In genomic region chr4:184778325-184778724, GRCh38 we compare ENCODE assay signal across 24 cellular contexts. TPM values are rescaled to one million over a fixed set of nuclear protein-coding genes. Genes with fewer than 3 reads are reported as not detected.
A peak's percentile ranks its signal among the peaks of the same experiment; 100 is the strongest.
DNase-seq lines count a peak whose midpoint lies in the region; FAIRE-seq and TF ChIP-seq lines count a peak whose summit lies in the region.
"Had no signal": no experiment of that assay in that cellular context is flagged by ENCODE, and none has a peak within 500 bp of the region (broad histone marks: within the 10 kb centered on the region; RNA-seq: fewer than 3 reads in every experiment).

No MANE protein-coding gene starts in this region.

- TF ChIP-seq POLR2A in GM19193 (IDR thresholded peaks at IDR 0.05; ENCODE audit: extremely low read depth, insufficient read depth, insufficient read length) = peak; percentile 24
- TF ChIP-seq POLR2A in lower leg skin (IDR thresholded peaks at IDR 0.05) = no peak

- 81 to 84% methylated on average over 8 of the region's 8 CpGs for WGBS in lower leg skin, 2 donors

- no peaks in the 10 kb centered on the region for H3K9me3 ChIP-seq in subcutaneous abdominal adipose tissue (ENCODE audit: control insufficient read depth in 5 of 5, low read length in 5 of 5)
- no peaks in the 10 kb centered on the region for H3K9me3 ChIP-seq in CD4-positive, alpha-beta memory T cell (ENCODE audit: control insufficient read depth in 1 of 2, low read length in 2 of 2)
- H3K9me3 ChIP-seq: BE2C, MG63 had no signal

- peaks cover 4% of the 10 kb centered on the region for H3K36me3 Mint-ChIP-seq in neural crest cell (ENCODE audit: low read depth)
- peaks cover 23 to 42% of the 10 kb centered on the region in 2 donors for H3K36me3 Mint-ChIP-seq in CD4-positive, alpha-beta memory T cell

- peak overlapping the region; percentile 79 for H3K27ac ChIP-seq in subcutaneous abdominal adipose tissue (ENCODE audit: low read depth, low read length)
- no peak overlapping the region for H3K27ac ChIP-seq in CD4-positive, alpha-beta memory T cell (ENCODE audit: low read depth, low read length)
- H3K27ac ChIP-seq: SK-N-MC had no signal

- no peak overlapping the region for H3K4me3 Mint-ChIP-seq in neural crest cell
- no peak overlapping the region for H3K4me3 Mint-ChIP-seq in CD4-positive, alpha-beta memory T cell
- H3K4me3 Mint-ChIP-seq: CD14-positive monocyte had no signal

- intact Hi-C loops in CD4-positive, alpha-beta memory T cell (cut with micrococcal nuclease) = no loop called here
- intact Hi-C loops in lower leg skin (cut with DNase I; ENCODE audit: low total_unique reads) = no loop called here

- no peak for TF ChIP-seq CTCF in bronchial epithelial cell (IDR thresholded peaks at IDR 0.05; ENCODE audit: insufficient read depth, low read length, severe bottlenecking)
- no peak for TF ChIP-seq CTCF in neural crest cell (conservative IDR thresholded peaks at IDR 0.05)
- TF ChIP-seq CTCF in lower leg skin (IDR thresholded peaks at IDR 0.05) = no peak

- CTCF ChIA-PET in CD4-positive, alpha-beta memory T cell (lab: Charles Lee; ENCODE audit: partially characterized antibody) = no interaction called here

- H3K36me3 ChIP-seq in bronchial epithelial cell (ENCODE audit: control insufficient read depth, insufficient read depth, low read length) = peaks cover 10% of the 10 kb centered on the region
- H3K36me3 ChIP-seq in subcutaneous abdominal adipose tissue (ENCODE audit: control insufficient read depth in 5 of 5, insufficient read depth in 5 of 5, low read length in 5 of 5) = peaks cover 28 to 74% (median 53%) of the 10 kb centered on the region in 5 donors
- H3K36me3 ChIP-seq in CD4-positive, alpha-beta memory T cell (ENCODE audit: insufficient read depth, low read length) = peaks cover under 1% of the 10 kb centered on the region
- H3K36me3 ChIP-seq: BE2C, MG63 had no signal

- H3K9ac ChIP-seq in subcutaneous abdominal adipose tissue (ENCODE audit: low read length in 5 of 5) = no peak overlapping the region

- no peaks in the 10 kb centered on the region for H3K27me3 ChIP-seq in bronchial epithelial cell (ENCODE audit: control insufficient read depth, insufficient read depth, low read length)
- H3K27me3 ChIP-seq in subcutaneous abdominal adipose tissue (ENCODE audit: control insufficient read depth in 5 of 5, insufficient read depth in 4 of 5, low read length in 5 of 5) = no peaks in the 10 kb centered on the region
- H3K27me3 ChIP-seq in CD4-positive, alpha-beta memory T cell (ENCODE audit: insufficient read depth, low read length) = no peaks in the 10 kb centered on the region
- H3K27me3 ChIP-seq: BE2C, MG63 had no signal

- peaks cover 0 to 33% (median 16%) of the 10 kb centered on the region in 5 donors for H3K4me1 ChIP-seq in subcutaneous abdominal adipose tissue (ENCODE audit: control insufficient read depth in 5 of 5, insufficient read depth in 5 of 5, low read length in 5 of 5)
- no peaks in the 10 kb centered on the region for H3K4me1 ChIP-seq in CD4-positive, alpha-beta memory T cell (ENCODE audit: insufficient read depth, low read length)
- H3K4me1 ChIP-seq: BE2C had no signal

- no peaks in the 10 kb centered on the region for H3K4me1 Mint-ChIP-seq in neural crest cell
- no peaks in the 10 kb centered on the region for H3K4me1 Mint-ChIP-seq in CD4-positive, alpha-beta memory T cell

- no peaks in the 10 kb centered on the region for H3K27me3 Mint-ChIP-seq in neural crest cell (ENCODE audit: low read depth)
- H3K27me3 Mint-ChIP-seq in CD4-positive, alpha-beta memory T cell = no peaks in the 10 kb centered on the region

- peaks cover 3% of the 10 kb centered on the region for H3K9me3 Mint-ChIP-seq in neural crest cell
- no peaks in the 10 kb centered on the region for H3K9me3 Mint-ChIP-seq in CD4-positive, alpha-beta memory T cell

- DNase-seq in bronchial epithelial cell (ENCODE audit: low read depth) = no peak
- DNase-seq in neural crest cell (ENCODE audit: low read depth, low spot score) = no peak
- DNase-seq in CD4-positive, alpha-beta memory T cell = no peak
- DNase-seq in HT-29 (ENCODE audit: low spot score) = no peak
- DNase-seq in lower leg skin (ENCODE audit: low spot score in 2 of 2) = no peak
- DNase-seq in ecto neural progenitor cell (ENCODE audit: low spot score) = no peak
- DNase-seq: BE2C, KG1, MG63, NCI-H1105 treated with DMSO at 0.1 percent for 48 hours, NCI-H146, NCI-H2029, NCI-H446, NCI-H524 treated with DMSO at 0.1 percent for 48 hours, NCI-H774, SIG-M5 had no signal

- peak overlapping the region; percentile 12 for H3K27ac Mint-ChIP-seq in neural crest cell (ENCODE audit: unreplicated experiment)
- peak overlapping the region in 1 of 7 donors; percentile 80 for H3K27ac Mint-ChIP-seq in CD4-positive, alpha-beta memory T cell

- POLR2A ChIA-PET in CD4-positive, alpha-beta memory T cell (lab: Charles Lee; ENCODE audit: partially characterized antibody) = no interaction called here

- peak; percentile 23 for FAIRE-seq in bronchial epithelial cell (lab: Jason Lieb, UNC)
- FAIRE-seq: GM19239, H54, HTR-8/SVneo, RCC 7860 had no signal

- H3K4me3 ChIP-seq in bronchial epithelial cell (ENCODE audit: low read depth, low read length) = no peak overlapping the region
- no peak overlapping the region for H3K4me3 ChIP-seq in subcutaneous abdominal adipose tissue (ENCODE audit: low read depth in 1 of 5, low read length in 5 of 5)
- H3K4me3 ChIP-seq in CD4-positive, alpha-beta memory T cell (ENCODE audit: low read length in 2 of 2) = no peak overlapping the region
- H3K4me3 ChIP-seq in lower leg skin (ENCODE audit: low read depth, poor library complexity, severe bottlenecking) = no peak overlapping the region
- H3K4me3 ChIP-seq: MG63, SK-N-MC had no signal

RNA-seq across cellular contexts. Expression of gene CENPU, which starts 44.4 kb away (rescaled TPM):
- total RNA-seq in bronchial epithelial cell = 1.9 and 2.1 TPM in 2 replicates
- 76.6 and 85.3 TPM in 2 replicates for total RNA-seq in neural crest cell
- 1 to 10 TPM; 2.1 to 2.2 TPM for total RNA-seq in CD4-positive, alpha-beta memory T cell
- polyA plus RNA-seq in CD4-positive, alpha-beta memory T cell = 1 to 10 TPM; 4.2 to 4.6 TPM
- total RNA-seq in HT-29 (2014; rRNA removed; shearing (Covaris generic)) = 15.2 and 15.3 TPM in 2 replicates
- total RNA-seq in lower leg skin = 10 to 100 TPM in 3 of 4 donors, 1 to 10 TPM in 1; 9.2 to 14.8 (median 12.3) TPM

RNA-seq across cellular contexts. Expression of gene ACSL1, which starts 47.4 kb away (rescaled TPM):
- total RNA-seq in bronchial epithelial cell (60.3 and 97.9 TPM in 2 replicates), neural crest cell (10.4 and 10.6 TPM in 2 replicates), lower leg skin (100 to 1,000 TPM; 190 to 308 (median 266) TPM)
- total RNA-seq in CD4-positive, alpha-beta memory T cell = 10 to 100 TPM; 11.5 to 12.9 TPM
- 1 to 10 TPM; 4.0 to 6.8 TPM for polyA plus RNA-seq in CD4-positive, alpha-beta memory T cell
- total RNA-seq in HT-29 (2014; rRNA removed; shearing (Covaris generic)) = 29.9 and 36.6 TPM in 2 replicates
